25 cellular contexts compared by ENCODE assay signal in the genomic region with DNA sequence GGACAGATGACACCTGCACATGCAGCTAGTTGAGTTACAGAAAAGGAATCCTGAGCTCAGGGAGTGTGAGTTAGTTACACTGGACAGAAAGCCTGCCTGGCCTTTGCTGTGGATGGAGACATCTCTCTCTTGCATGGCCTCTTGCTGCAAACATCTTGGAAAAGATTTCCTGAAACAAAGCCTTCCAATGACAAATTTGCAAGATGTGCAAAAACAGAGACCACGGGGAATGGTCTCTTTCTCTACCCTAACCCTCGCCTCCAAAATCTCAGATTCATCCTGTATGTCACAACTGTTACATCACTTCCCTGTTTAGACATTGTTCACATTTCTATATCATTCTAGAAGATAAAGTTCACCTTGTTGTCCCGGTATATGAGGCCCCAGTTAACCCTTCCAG.
"Had no signal": no experiment of that assay in that cellular context is flagged by ENCODE, and none has a peak within 500 bp of the region (broad histone marks: within the 10 kb centered on the region; RNA-seq: fewer than 3 reads in every experiment).

No MANE protein-coding gene starts in this region.

- H3K4me1 ChIP-seq: neural progenitor cell, parathyroid adenoma, psoas muscle, stomach, testis, thyroid gland, transverse colon, upper lobe of left lung had no signal

- H3K36me3 ChIP-seq: neural progenitor cell, neutrophil, stomach, thyroid gland, transverse colon, upper lobe of left lung had no signal

- H3K9ac ChIP-seq: neural progenitor cell, parathyroid adenoma had no signal

- H3K4me2 ChIP-seq: neural progenitor cell had no signal

- H2AFZ ChIP-seq: neural progenitor cell, parathyroid adenoma had no signal

- H3K79me2 ChIP-seq: parathyroid adenoma had no signal

- H3K9me3 ChIP-seq: neutrophil, psoas muscle, stomach, testis, thyroid gland, transverse colon, upper lobe of left lung had no signal

- H3K27ac ChIP-seq: neural progenitor cell, neutrophil, parathyroid adenoma, psoas muscle, skin epidermis, stomach, testis, thyroid gland, transverse colon, upper lobe of left lung had no signal

- H3K4me3 ChIP-seq: lung, neural progenitor cell, psoas muscle, skin epidermis, stomach, testis, thyroid gland, transverse colon, upper lobe of left lung had no signal

- H3K27me3 ChIP-seq: neural progenitor cell, neutrophil, stomach, testis, thyroid gland, transverse colon, upper lobe of left lung had no signal

- ATAC-seq: left lobe of liver; natural killer cell; psoas muscle; sciatic nerve; stimulated activated naive B cell treated with anti-CD40 and anti-IgM and Interleukin-4, amounts not matched to agents 10 μg/mL and 1 μg/mL and 100 μg/mL, for 72 hours; stimulated activated naive CD8-positive, alpha-beta T cell treated with anti-CD3 and anti-CD28 coated beads, Interleukin-15, Interleukin-2, amounts not matched to agents 100 U/mL and 50 U/mL, for 24 hours had no signal

- DNase-seq: islet precursor cell; mesendoderm; naive B cell; natural killer cell; nephron progenitor cell; occipital lobe; psoas muscle; stimulated activated CD4-positive, alpha-beta T cell treated with anti-CD3 and anti-CD28 coated beads, Interleukin-12 subunit alpha, Interleukin-12 subunit beta, amount 100 ng/mL, for 4 hours; stimulated activated CD4-positive, alpha-beta T cell treated with anti-CD3 and anti-CD28 coated beads, Interleukin-15, amount 100 ng/mL, for 24 hours; stimulated activated CD4-positive, alpha-beta T cell treated with anti-CD3 and anti-CD28 coated beads, Interleukin-2, amount 100 ng/mL, for 24 hours; stimulated activated CD4-positive, alpha-beta T cell treated with anti-CD3 and anti-CD28 coated beads, Interleukin-4, amount 100 ng/mL, for 1 hour; stimulated activated naive B cell treated with anti-CD40 and anti-IgM and Interleukin-4, amounts not matched to agents 10 μg/mL and 1 μg/mL and 100 μg/mL, for 72 hours; stimulated activated naive CD8-positive, alpha-beta T cell treated with anti-CD3 and anti-CD28 coated beads, Interleukin-15, Interleukin-2, amounts not matched to agents 100 U/mL and 50 U/mL, for 24 hours; stomach; testis; thyroid gland; transverse colon; upper lobe of left lung had no signal
